Comparison of ENCODE assay signal across 8 cellular contexts in the genomic region with DNA sequence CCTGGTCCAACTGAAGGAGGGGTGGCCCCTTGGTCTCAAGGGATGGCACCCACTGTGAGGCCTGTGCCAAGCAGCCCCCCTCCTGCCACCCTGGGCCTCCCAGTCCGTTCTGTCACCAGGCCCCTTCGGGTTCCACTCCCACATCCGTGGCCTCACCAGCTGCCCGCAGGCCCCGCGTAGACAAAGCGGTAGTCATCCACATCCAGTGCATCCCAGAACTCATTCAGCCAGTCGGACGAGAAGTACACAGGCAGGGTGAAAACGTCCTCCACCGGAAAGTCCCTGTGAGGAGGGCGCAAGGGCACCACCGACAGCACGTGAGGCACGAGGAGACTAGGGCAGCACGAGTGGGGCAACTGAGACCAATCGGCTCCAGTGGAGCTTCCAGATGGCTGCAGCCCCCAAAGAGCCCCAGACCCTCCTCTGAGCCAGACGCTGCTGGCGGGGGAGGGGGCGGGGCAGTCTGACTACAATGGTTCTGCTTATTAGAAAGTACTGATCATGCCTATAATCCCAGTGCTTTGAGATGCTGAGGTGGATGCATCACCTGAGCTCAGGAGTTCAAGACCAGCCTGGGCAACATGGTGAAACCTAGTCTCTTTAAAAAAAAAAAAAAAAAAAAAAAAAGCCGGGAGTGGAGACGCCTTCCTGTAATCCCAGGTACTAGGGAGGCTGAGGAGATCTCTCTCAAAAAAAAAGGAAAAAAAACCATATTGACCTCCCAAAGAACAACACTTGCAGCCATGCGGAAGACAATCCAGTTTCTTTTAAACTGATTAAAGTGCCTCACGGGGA. TPM values are rescaled to one million over a fixed set of nuclear protein-coding genes. Genes with fewer than 3 reads are reported as not detected.
A peak's percentile ranks its signal among the peaks of the same experiment; 100 is the strongest.
DNase-seq lines count a peak whose midpoint lies in the region; TF ChIP-seq lines count a peak whose summit lies in the region.

No MANE protein-coding gene starts in this region.

- intact Hi-C loops in left ventricle myocardium inferior (cut with micrococcal nuclease), result no loop called here

- H3K9me3 Mint-ChIP-seq in activated CD4-positive, alpha-beta memory T cell treated with anti-CD3 and anti-CD28 coated beads, Interleukin-2, amount 10 ng/mL, durations not matched to agents 7 days and 5 days, result no peaks in the 10 kb centered on the region

- peak overlapping the region; percentile 90 for H3K4me3 Mint-ChIP-seq in activated CD4-positive, alpha-beta memory T cell treated with anti-CD3 and anti-CD28 coated beads, Interleukin-2, amount 10 ng/mL, durations not matched to agents 7 days and 5 days

- H3K4me1 ChIP-seq in HEK293 (ENCODE audit: control insufficient read depth, insufficient read depth, low read length) (peaks cover 20% of the 10 kb centered on the region), left ventricle myocardium inferior (peaks cover 59% of the 10 kb centered on the region)

- no peaks in the 10 kb centered on the region for H3K27me3 ChIP-seq in left ventricle myocardium inferior (ENCODE audit: low read depth)

- H3K4me3 ChIP-seq in HEK293 (ENCODE audit: low read depth, low read length), result peak overlapping the region; percentile 75
- H3K4me3 ChIP-seq in left ventricle myocardium inferior, result peak overlapping the region; percentile 84
- peak overlapping the region; percentile 71 to 100 (median 88) for H3K4me3 ChIP-seq in skin epidermis

- peak; percentile 16 for DNase-seq in activated CD4-positive, alpha-beta memory T cell treated with anti-CD3 and anti-CD28 coated beads, Interleukin-2, amount 10 ng/mL, durations not matched to agents 7 days and 5 days
- DNase-seq in left ventricle myocardium inferior, result no peak
- DNase-seq in DMS 273 treated with DMSO at 0.1 percent for 48 hours (lab: John Stamatoyannopoulos, UW), result no peak
- no peak for DNase-seq in NCI-H2227 (lab: John Stamatoyannopoulos, UW; ENCODE audit: unreplicated experiment)
- DNase-seq in stimulated activated CD4-positive, alpha-beta T cell treated with anti-CD3 and anti-CD28 coated beads, Interleukin-15, amount 100 ng/mL, for 24 hours, result no peak
- DNase-seq in germinal center (ENCODE audit: low spot score), result no peak

- POLR2A ChIA-PET in HEK293 (lab: Yijun Ruan, JAX), result interaction anchor here (0.6 to 2.2 kb wide), 4 partner anchors 26 to 1613 kb away, joined by 4 to 9 read pairs (median 6); no protein-coding TSS in a partner anchor
- POLR2A ChIA-PET in activated CD4-positive, alpha-beta memory T cell treated with anti-CD3 and anti-CD28 coated beads, Interleukin-2, amount 10 ng/mL, durations not matched to agents 7 days and 5 days (lab: Charles Lee), result interaction anchor here (0.6 to 2.2 kb wide), 3 partner anchors 9 to 32 kb away, joined by 4 to 9 read pairs (median 5); no protein-coding TSS in a partner anchor

- TF ChIP-seq CTCF in HEK293 (tag by site-specific recombination; IDR thresholded peaks at IDR 0.05) (no peak), left ventricle myocardium inferior (IDR thresholded peaks at IDR 0.05; ENCODE audit: borderline replicate concordance) (no peak)

- no peaks in the 10 kb centered on the region for H3K27me3 Mint-ChIP-seq in activated CD4-positive, alpha-beta memory T cell treated with anti-CD3 and anti-CD28 coated beads, Interleukin-2, amount 10 ng/mL, durations not matched to agents 7 days and 5 days

- H3K9me3 ChIP-seq in HEK293 (ENCODE audit: control insufficient read depth, insufficient read depth, low read depth, low read length), result no peaks in the 10 kb centered on the region
- H3K9me3 ChIP-seq in left ventricle myocardium inferior (replicated peaks), result no peaks in the 10 kb centered on the region

- H3K36me3 ChIP-seq in HEK293 (ENCODE audit: control insufficient read depth in 2 of 2, insufficient read depth in 1 of 2, low read length in 2 of 2) (peaks cover 6 to 43% of the 10 kb centered on the region in 2 experiments; a peak in 2 of 3 replicates), left ventricle myocardium inferior (peaks cover 17% of the 10 kb centered on the region)

- H3K27ac Mint-ChIP-seq in activated CD4-positive, alpha-beta memory T cell treated with anti-CD3 and anti-CD28 coated beads, Interleukin-2, amount 10 ng/mL, durations not matched to agents 7 days and 5 days, result peak overlapping the region; percentile 82

- H3K36me3 Mint-ChIP-seq in activated CD4-positive, alpha-beta memory T cell treated with anti-CD3 and anti-CD28 coated beads, Interleukin-2, amount 10 ng/mL, durations not matched to agents 7 days and 5 days (ENCODE audit: low read depth), result peaks cover 30% of the 10 kb centered on the region

- H3K27ac ChIP-seq in HEK293 (ENCODE audit: extremely low read depth, low read depth, low read length) (peak overlapping the region; percentile 89; the same call in 1 of the 2 replicates), left ventricle myocardium inferior (replicated peaks) (peak overlapping the region; percentile 89), skin epidermis (peak overlapping the region in 19 of 21 experiments; percentile 79 to 95 (median 91))

- CTCF ChIA-PET in HEK293 (lab: Yijun Ruan, JAX), result interaction anchor here (0.6 to 1.2 kb wide), 2 partner anchors 30 to 220 kb away, joined by 3 read pairs; no protein-coding TSS in a partner anchor
- CTCF ChIA-PET in activated CD4-positive, alpha-beta memory T cell treated with anti-CD3 and anti-CD28 coated beads, Interleukin-2, amount 10 ng/mL, durations not matched to agents 7 days and 5 days (lab: Charles Lee), result interaction anchor here (1.3 kb wide), 1 partner anchor 28 kb away, joined by 3 read pairs; no protein-coding TSS in a partner anchor

- peaks cover 62% of the 10 kb centered on the region for H3K4me1 Mint-ChIP-seq in activated CD4-positive, alpha-beta memory T cell treated with anti-CD3 and anti-CD28 coated beads, Interleukin-2, amount 10 ng/mL, durations not matched to agents 7 days and 5 days

TF ChIP-seq in HEK293, 187 proteins besides CTCF, POLR2A, EP300 and RAD21:
- TF ChIP-seq ZNF341 (tag by site-specific recombination; IDR thresholded peaks at IDR 0.05; ENCODE audit: low read depth), result peak; percentile 24; the same call in 1 of the 2 replicates
- TF ChIP-seq ZNF133 (tag by site-specific recombination; IDR thresholded peaks at IDR 0.05), result no peak
- peak; percentile 75 for TF ChIP-seq ZNF362 (tag by site-specific recombination; IDR thresholded peaks at IDR 0.05)

RNA-seq across cellular contexts. Expression of gene JMJD4, which starts 1.2 kb away (rescaled TPM):
- 10 to 100 TPM; 23.7 to 25.0 TPM for total RNA-seq in activated CD4-positive, alpha-beta memory T cell treated with anti-CD3 and anti-CD28 coated beads, Interleukin-2, amount 10 ng/mL, durations not matched to agents 7 days and 5 days
- total RNA-seq in left ventricle myocardium inferior, result 7.0 TPM

RNA-seq across cellular contexts. Expression of gene SNAP47, which starts 1.3 kb away (rescaled TPM):
- total RNA-seq in activated CD4-positive, alpha-beta memory T cell treated with anti-CD3 and anti-CD28 coated beads, Interleukin-2, amount 10 ng/mL, durations not matched to agents 7 days and 5 days, result 10 to 100 TPM; 55.3 to 59.4 TPM
- total RNA-seq in left ventricle myocardium inferior, result 45.9 TPM
